ENCODE assay signal across 15 cellular contexts in genomic region chr18:36470896-36471295, GRCh38.
"Had no signal": no experiment of that assay in that cellular context is flagged by ENCODE, and none has a peak within 500 bp of the region (broad histone marks: within the 10 kb centered on the region; RNA-seq: fewer than 3 reads in every experiment).

No MANE protein-coding gene starts in this region.

- H3K4me3 ChIP-seq: upper lobe of right lung had no signal

- H3K27ac ChIP-seq: foreskin keratinocyte, upper lobe of right lung, VCaP had no signal

- H3K9me3 ChIP-seq: upper lobe of right lung had no signal

- H3K4me1 ChIP-seq: foreskin keratinocyte, upper lobe of right lung had no signal

- H3K27me3 ChIP-seq: foreskin keratinocyte, upper lobe of right lung had no signal

- DNase-seq: activated CD4-positive, alpha-beta T cell treated with anti-CD3 and anti-CD28 coated beads for 1 hour; activated CD4-positive, alpha-beta T cell treated with anti-CD3 and anti-CD28 coated beads, Interleukin-2, amount 50 U/mL, for 1 hour; activated CD8-positive, alpha-beta T cell treated with anti-CD3 and anti-CD28 coated beads, Interleukin-2, amount 10 ng/mL, durations not matched to agents 7 days and 5 days; activated gamma-delta T cell; activated naive CD4-positive, alpha-beta T cell treated with anti-CD3 and anti-CD28 coated beads, Interleukin-2, amount 50 U/mL, for 16 hours; activated naive CD8-positive, alpha-beta T cell treated with anti-CD3 and anti-CD28 coated beads, Interleukin-2, amount 50 U/mL, for 24 hours; dermis blood vessel endothelial cell; effector memory CD4-positive, alpha-beta T cell; foreskin keratinocyte; hippocampal formation; stimulated activated CD4-positive, alpha-beta T cell treated with anti-CD3 and anti-CD28 coated beads, Interleukin-12 subunit alpha, Interleukin-12 subunit beta, amount 100 ng/mL, for 4 hours; stimulated activated CD4-positive, alpha-beta T cell treated with anti-CD3 and anti-CD28 coated beads, Interleukin-4, amount 100 ng/mL, for 4 hours; stimulated activated naive CD8-positive, alpha-beta T cell treated with anti-CD3 and anti-CD28 coated beads, Interleukin-15, Interleukin-2, amounts not matched to agents 100 U/mL and 50 U/mL, for 24 hours; upper lobe of right lung had no signal

- ATAC-seq: activated CD8-positive, alpha-beta T cell treated with anti-CD3 and anti-CD28 coated beads, Interleukin-2, amount 10 ng/mL, durations not matched to agents 7 days and 5 days; activated naive CD8-positive, alpha-beta T cell treated with anti-CD3 and anti-CD28 coated beads, Interleukin-2, amount 50 U/mL, for 24 hours; foreskin keratinocyte; stimulated activated naive CD8-positive, alpha-beta T cell treated with anti-CD3 and anti-CD28 coated beads, Interleukin-15, Interleukin-2, amounts not matched to agents 100 U/mL and 50 U/mL, for 24 hours; upper lobe of right lung had no signal

- H3K36me3 ChIP-seq: upper lobe of right lung had no signal
